In the genomic region with DNA sequence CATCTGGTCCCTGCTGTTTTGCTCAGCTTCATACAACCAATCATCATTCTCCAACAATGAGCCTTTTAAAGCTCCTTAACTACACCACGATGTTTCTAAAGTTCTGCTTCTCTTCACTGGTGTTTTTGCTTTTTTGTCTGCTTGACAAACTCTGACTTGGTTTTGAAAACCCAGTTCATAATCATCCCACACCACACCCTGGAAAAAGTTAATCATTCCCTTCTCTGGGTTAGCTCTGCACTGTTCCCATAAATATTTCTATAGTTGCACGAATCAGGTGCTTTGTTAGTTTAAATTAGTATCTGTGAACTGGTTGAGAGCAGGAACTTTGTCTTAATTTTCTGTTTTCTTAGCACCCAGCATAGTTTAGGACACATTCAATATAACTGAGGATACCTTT, we compare ENCODE assay signal across 26 cellular contexts.
DNase-seq lines count a peak whose midpoint lies in the region; ATAC-seq and TF ChIP-seq lines count a peak whose summit lies in the region.
"Had no signal": no experiment of that assay in that cellular context is flagged by ENCODE, and none has a peak within 500 bp of the region (broad histone marks: within the 10 kb centered on the region; RNA-seq: fewer than 3 reads in every experiment).

No MANE protein-coding gene starts in this region.

- H3K4me3 Mint-ChIP-seq in Calu3 (ENCODE audit: low read depth, unreplicated experiment) = peak overlapping the region; percentile 38
- H3K4me3 Mint-ChIP-seq in nephron = no peak overlapping the region
- no peak overlapping the region for H3K4me3 Mint-ChIP-seq in CD8-positive, alpha-beta T cell
- H3K4me3 Mint-ChIP-seq: GM23338 had no signal

- no peaks in the 10 kb centered on the region for H3K9me3 ChIP-seq in gastroesophageal sphincter
- no peaks in the 10 kb centered on the region for H3K9me3 ChIP-seq in stomach smooth muscle (ENCODE audit: control insufficient read depth in 2 of 2, low read length in 2 of 2)
- H3K9me3 ChIP-seq in CD8-positive, alpha-beta T cell (ENCODE audit: low read length) = no peaks in the 10 kb centered on the region
- H3K9me3 ChIP-seq: HAP-1, MG63, SJCRH30 had no signal

- H3K4me3 ChIP-seq in gastroesophageal sphincter (no peak overlapping the region), stomach smooth muscle (ENCODE audit: low read length in 2 of 2) (peak overlapping the region in 1 of 2 donors; percentile 20)
- no peak overlapping the region for H3K4me3 ChIP-seq in CD8-positive, alpha-beta T cell (ENCODE audit: low read depth, low read length)
- H3K4me3 ChIP-seq: GM23338, HAP-1, K562, MG63, SJCRH30 had no signal

- H3K4me1 Mint-ChIP-seq in Calu3 (ENCODE audit: low read depth, unreplicated experiment) (peaks cover 54% of the 10 kb centered on the region), nephron (peaks cover 18% of the 10 kb centered on the region)
- no peaks in the 10 kb centered on the region for H3K4me1 Mint-ChIP-seq in CD8-positive, alpha-beta T cell (ENCODE audit: low read depth)

- H3K4me1 ChIP-seq in gastroesophageal sphincter (peaks cover 12 to 81% (median 13%) of the 10 kb centered on the region in 3 donors), stomach smooth muscle (ENCODE audit: control insufficient read depth, insufficient read depth, low read length) (peaks cover 33% of the 10 kb centered on the region)
- no peaks in the 10 kb centered on the region for H3K4me1 ChIP-seq in CD8-positive, alpha-beta T cell (ENCODE audit: insufficient read depth, low read length)

- peak overlapping the region in 1 of 2 donors; percentile 30 for H3K9ac ChIP-seq in stomach smooth muscle (ENCODE audit: low read length in 2 of 2)

- BruUV-seq in Calu3 (replicated peaks; lab: Mats Ljungman, UMichigan) = no TSS peak

- peak overlapping the region; percentile 53 for H3K27ac Mint-ChIP-seq in Calu3 (ENCODE audit: unreplicated experiment)
- peak overlapping the region in 2 of 3 experiments; percentile 2 to 7 for H3K27ac Mint-ChIP-seq in nephron
- H3K27ac Mint-ChIP-seq in CD8-positive, alpha-beta T cell = no peak overlapping the region
- H3K27ac Mint-ChIP-seq: GM23338 had no signal

- H3K36me3 ChIP-seq in gastroesophageal sphincter (no peaks in the 10 kb centered on the region), stomach smooth muscle (ENCODE audit: control insufficient read depth in 2 of 2, insufficient read depth in 2 of 2, low read length in 2 of 2) (no peaks in the 10 kb centered on the region)
- no peaks in the 10 kb centered on the region for H3K36me3 ChIP-seq in CD8-positive, alpha-beta T cell (ENCODE audit: insufficient read depth, low read length)
- H3K36me3 ChIP-seq: HAP-1, MG63, SJCRH30 had no signal

- H3K27me3 Mint-ChIP-seq in Calu3 (ENCODE audit: unreplicated experiment) (no peaks in the 10 kb centered on the region), nephron (ENCODE audit: low read depth) (no peaks in the 10 kb centered on the region)
- no peaks in the 10 kb centered on the region for H3K27me3 Mint-ChIP-seq in CD8-positive, alpha-beta T cell (ENCODE audit: low read depth)

- H3K27me3 ChIP-seq in gastroesophageal sphincter (no peaks in the 10 kb centered on the region), stomach smooth muscle (ENCODE audit: control insufficient read depth in 1 of 2, insufficient read depth in 2 of 2, low read length in 2 of 2) (no peaks in the 10 kb centered on the region)
- H3K27me3 ChIP-seq in CD8-positive, alpha-beta T cell (ENCODE audit: insufficient read depth, low read length) = no peaks in the 10 kb centered on the region
- H3K27me3 ChIP-seq: MG63, SJCRH30 had no signal

- DNase-seq in Calu3 (no peak), cerebellar nuclear complex (lab: John Stamatoyannopoulos, UW) (no peak)
- DNase-seq in CD8-positive, alpha-beta T cell = no peak
- DNase-seq: 8988T, AML-193, C1 segment of cervical spinal cord, EL, GF-D8, MG63, NCI-H1417, NCI-H1694 treated with DMSO at 0.1 percent for 48 hours, NCI-H2081 treated with DMSO at 0.1 percent for 48 hours, NCI-H446 treated with DMSO at 0.1 percent for 48 hours, NCI-H526 treated with DMSO at 0.1 percent for 48 hours, OCI-M1, SJCRH30 had no signal

- H3K9me3 Mint-ChIP-seq in Calu3 (ENCODE audit: low read depth, unreplicated experiment) (no peaks in the 10 kb centered on the region), nephron (no peaks in the 10 kb centered on the region)
- H3K9me3 Mint-ChIP-seq in CD8-positive, alpha-beta T cell = no peaks in the 10 kb centered on the region
- H3K9me3 Mint-ChIP-seq: GM23338 had no signal

- H3K36me3 Mint-ChIP-seq in Calu3 (ENCODE audit: insufficient read depth, unreplicated experiment) (no peaks in the 10 kb centered on the region), nephron (ENCODE audit: low read depth) (no peaks in the 10 kb centered on the region)
- H3K36me3 Mint-ChIP-seq in CD8-positive, alpha-beta T cell = no peaks in the 10 kb centered on the region

- intact Hi-C loops in Calu3 (cut with micrococcal nuclease; ENCODE audit: unreplicated experiment) = loop anchor here (5.0 to 10.0 kb wide), 2 partner anchors 218 to 265 kb away; a partner anchor contains a TSS
- intact Hi-C loops in CD8-positive, alpha-beta T cell (cut with DNase I, micrococcal nuclease) = no loop called here

- CTCF ChIA-PET in Calu3 (lab: Charles Lee) = interaction anchor here (0.6 to 0.7 kb wide), 2 partner anchors 34 to 769 kb away, joined by 3 read pairs; no protein-coding TSS in a partner anchor
- CTCF ChIA-PET in CD8-positive, alpha-beta T cell (lab: Charles Lee) = no interaction called here

- H3K27ac ChIP-seq in gastroesophageal sphincter = peak overlapping the region; percentile 69 to 74 (median 70)
- H3K27ac ChIP-seq in stomach smooth muscle (ENCODE audit: low read length) = peak overlapping the region; percentile 76
- H3K27ac ChIP-seq in CD8-positive, alpha-beta T cell (ENCODE audit: low read depth, low read length) = no peak overlapping the region
- H3K27ac ChIP-seq: HL-60, SJCRH30 had no signal

- POLR2A ChIA-PET in CD8-positive, alpha-beta T cell (lab: Charles Lee) = no interaction called here

- TF ChIP-seq POLR2A in gastroesophageal sphincter (IDR thresholded peaks at IDR 0.05) = no peak

- ATAC-seq in gastroesophageal sphincter (peak; percentile 46), GM18867 (IDR thresholded peaks at IDR 0.05; ENCODE audit: unreplicated experiment) (no peak), GM19455 (IDR thresholded peaks at IDR 0.05; ENCODE audit: unreplicated experiment) (no peak)
- no peak for ATAC-seq in CD8-positive, alpha-beta T cell
- ATAC-seq: GM23338, HepG2, K562 had no signal

- no peak for TF ChIP-seq EP300 in gastroesophageal sphincter (IDR thresholded peaks at IDR 0.05)

- WGBS in gastroesophageal sphincter (ENCODE audit: low coverage in 1 of 2), 2 donors = 0 to 16% methylated on average over 2 of the region's 2 CpGs

- no peak for TF ChIP-seq CTCF in Calu3 (IDR thresholded peaks at IDR 0.05; ENCODE audit: unreplicated experiment)
- no peak for TF ChIP-seq CTCF in gastroesophageal sphincter (IDR thresholded peaks at IDR 0.05)
- TF ChIP-seq CTCF in nephron (IDR thresholded peaks at IDR 0.05; ENCODE audit: unreplicated experiment in 3 of 3) = no peak
- no peak for TF ChIP-seq CTCF in CD8-positive, alpha-beta T cell (IDR thresholded peaks at IDR 0.05)
